8 cellular contexts compared by ENCODE assay signal in genomic region chr3:38345879-38346583, GRCh38. TPM values are rescaled to one million over a fixed set of nuclear protein-coding genes. Genes with fewer than 3 reads are reported as not detected.
A peak's percentile ranks its signal among the peaks of the same experiment; 100 is the strongest.
DNase-seq lines count a peak whose midpoint lies in the region; ATAC-seq and TF ChIP-seq lines count a peak whose summit lies in the region.

No MANE protein-coding gene starts in this region.

- no peak for TF ChIP-seq POLR2A in gastroesophageal sphincter (IDR thresholded peaks at IDR 0.05)
- no peak for TF ChIP-seq POLR2A in spleen (IDR thresholded peaks at IDR 0.05)

- H3K9me3 ChIP-seq in gastroesophageal sphincter (no peaks in the 10 kb centered on the region), spleen (peaks cover 0 to 2% (median 0%) of the 10 kb centered on the region in 8 donors)

- H3K36me3 Mint-ChIP-seq in activated T-cell treated with anti-CD3 and anti-CD28 coated beads, Interleukin-2, amount 50 U/mL, for 72 hours (ENCODE audit: insufficient read depth in 2 of 2), result peaks cover 0 to 1% of the 10 kb centered on the region in 2 donors

- no peaks in the 10 kb centered on the region for H3K4me1 Mint-ChIP-seq in activated T-cell treated with anti-CD3 and anti-CD28 coated beads, Interleukin-2, amount 50 U/mL, for 72 hours (ENCODE audit: low read depth)

- DNase-seq in activated T-cell treated with anti-CD3 and anti-CD28 coated beads, Interleukin-2, amount 50 U/mL, for 72 hours, result no peak
- DNase-seq in activated T-cell treated with anti-CD3 and anti-CD28 coated beads, Interleukin-2, amount 50 U/mL, for 1 hour, result no peak
- no peak for DNase-seq in RWPE1 (ENCODE audit: low spot score)
- DNase-seq in spleen, result peak; percentile 75
- no peak for DNase-seq in GM19240 (ENCODE audit: insufficient read length, low spot score)
- no peak for DNase-seq in NCI-H2227 (lab: John Stamatoyannopoulos, UW; ENCODE audit: unreplicated experiment)
- no peak for DNase-seq in MV-4-11 (lab: John Stamatoyannopoulos, UW)

- CTCF ChIA-PET in RWPE1 (lab: Yijun Ruan, JAX), result interaction anchor here (0.6 to 2.0 kb wide), 11 partner anchors 9 to 947 kb away, joined by 3 to 9 read pairs (median 4); partner anchors contain the start of genes ACAA1 and EXOG

- no peak overlapping the region for H3K27ac Mint-ChIP-seq in activated T-cell treated with anti-CD3 and anti-CD28 coated beads, Interleukin-2, amount 50 U/mL, for 72 hours

- no peak for TF ChIP-seq CTCF in RWPE1 (conservative IDR thresholded peaks at IDR 0.05; ENCODE audit: low read depth)
- no peak for TF ChIP-seq CTCF in gastroesophageal sphincter (IDR thresholded peaks at IDR 0.05)
- no peak for TF ChIP-seq CTCF in spleen (IDR thresholded peaks at IDR 0.05 in 8 of 11, conservative IDR thresholded peaks at IDR 0.05 in 3 of 11)

- no peaks in the 10 kb centered on the region for H3K27me3 Mint-ChIP-seq in activated T-cell treated with anti-CD3 and anti-CD28 coated beads, Interleukin-2, amount 50 U/mL, for 72 hours (ENCODE audit: low read depth)

- POLR2A ChIA-PET in RWPE1 (lab: Yijun Ruan, JAX; ENCODE audit: low non-redundant PET), result no interaction called here

- TF ChIP-seq EP300 in gastroesophageal sphincter (IDR thresholded peaks at IDR 0.05), result no peak

- peak overlapping the region; percentile 71 for H3K27ac ChIP-seq in RWPE1
- H3K27ac ChIP-seq in gastroesophageal sphincter, result peak overlapping the region in 2 of 4 donors; percentile 63 to 76
- peak overlapping the region in 7 of 8 donors; percentile 27 to 72 (median 54) for H3K27ac ChIP-seq in spleen

- H3K27me3 ChIP-seq in gastroesophageal sphincter (no peaks in the 10 kb centered on the region), spleen (replicated peaks in 1 of 7) (no peaks in the 10 kb centered on the region)

- intact Hi-C loops in spleen (cut with DNase I; ENCODE audit: low total_unique reads), result loop anchor here (2.0 kb wide), 1 partner anchor 133 kb away; no protein-coding TSS in a partner anchor

- H3K9me3 Mint-ChIP-seq in activated T-cell treated with anti-CD3 and anti-CD28 coated beads, Interleukin-2, amount 50 U/mL, for 72 hours, result no peaks in the 10 kb centered on the region

- H3K36me3 ChIP-seq in gastroesophageal sphincter, result no peaks in the 10 kb centered on the region
- no peaks in the 10 kb centered on the region for H3K36me3 ChIP-seq in spleen

- H3K4me1 ChIP-seq in gastroesophageal sphincter (peaks cover 0 to 21% (median 9%) of the 10 kb centered on the region in 3 donors), spleen (peaks cover 0 to 31% (median 17%) of the 10 kb centered on the region in 6 donors)

- H3K4me3 ChIP-seq in gastroesophageal sphincter, result peak overlapping the region in 1 of 2 donors; percentile 89
- peak overlapping the region in 7 of 8 donors; percentile 59 to 98 (median 80) for H3K4me3 ChIP-seq in spleen

- WGBS in gastroesophageal sphincter (ENCODE audit: low coverage in 1 of 2), 2 donors, result 81% methylated on average over 3 of the region's 9 CpGs; no CpG with 5 or more reads in 1 of the 2 donors
- 31 to 62% (median 47%) methylated on average over 7 to 9 of the region's 9 CpGs for WGBS in spleen, 5 donors

- H3K4me3 Mint-ChIP-seq in activated T-cell treated with anti-CD3 and anti-CD28 coated beads, Interleukin-2, amount 50 U/mL, for 72 hours, result peak overlapping the region; percentile 77 to 81

- peak; percentile 41 to 47 for ATAC-seq in activated T-cell treated with anti-CD3 and anti-CD28 coated beads, Interleukin-2, amount 50 U/mL, for 72 hours (replicated peaks in 1 of 2)
- ATAC-seq in gastroesophageal sphincter, result peak; percentile 58

RNA-seq across cellular contexts. Expression of gene XYLB, which starts 0.6 kb away (rescaled TPM):
- 1 to 10 TPM; 2.4 to 2.9 TPM for total RNA-seq in activated T-cell treated with anti-CD3 and anti-CD28 coated beads, Interleukin-2, amount 50 U/mL, for 72 hours
- total RNA-seq in gastroesophageal sphincter (1 to 10 TPM in 3 of 4 donors, under 1 TPM in 1; 0.87 to 2.2 (median 1.8) TPM), spleen (10 to 100 TPM in 1 of 7 donors, 1 to 10 TPM in 6; 1.8 to 12.3 (median 2.6) TPM)
- under 1 TPM; 0.33 to 0.58 (median 0.42) TPM for polyA plus RNA-seq in spleen
